29 cellular contexts compared by ENCODE assay signal in genomic region chr12:132272706-132273105, GRCh38. TPM values are rescaled to one million over a fixed set of nuclear protein-coding genes. Genes with fewer than 3 reads are reported as not detected.
DNase-seq lines count a peak whose midpoint lies in the region; ATAC-seq, FAIRE-seq and TF ChIP-seq lines count a peak whose summit lies in the region.
"Had no signal": no experiment of that assay in that cellular context is flagged by ENCODE, and none has a peak within 500 bp of the region (broad histone marks: within the 10 kb centered on the region; RNA-seq: fewer than 3 reads in every experiment).

No MANE protein-coding gene starts in this region.

- intact Hi-C loops in thyroid gland (cut with DNase I) (loop anchor here (10.0 kb wide), 1 partner anchor 52 kb away; the partner anchor contains the start of gene GALNT9), mucosa of descending colon (cut with DNase I, micrococcal nuclease) (no loop called here), adrenal gland (cut with DNase I) (no loop called here), vagina (cut with DNase I) (no loop called here)

- H3K79me2 ChIP-seq in astrocyte (ENCODE audit: insufficient read depth, low read length): no peaks in the 10 kb centered on the region

- H3K9ac ChIP-seq in astrocyte (ENCODE audit: low read length): no peak overlapping the region
- no peak overlapping the region for H3K9ac ChIP-seq in neuronal stem cell (ENCODE audit: low read depth, low read length, poor library complexity)
- H3K9ac ChIP-seq: BLaER1 had no signal

- peaks cover 3% of the 10 kb centered on the region for H3K9me3 Mint-ChIP-seq in astrocyte (ENCODE audit: unreplicated experiment)
- no peaks in the 10 kb centered on the region for H3K9me3 Mint-ChIP-seq in nephron
- H3K9me3 Mint-ChIP-seq: CD14-positive monocyte; CD4-positive, alpha-beta memory T cell; CD4-positive, CD25-positive, alpha-beta regulatory T cell; CD8-positive, alpha-beta memory T cell had no signal

- H2BK120ac ChIP-seq in neuronal stem cell (ENCODE audit: low read depth, low read length): no peak overlapping the region

- TF ChIP-seq POLR2A in thyroid gland (IDR thresholded peaks at IDR 0.05): no peak
- TF ChIP-seq POLR2A in adrenal gland (IDR thresholded peaks at IDR 0.05): no peak
- TF ChIP-seq POLR2A in vagina (IDR thresholded peaks at IDR 0.05): no peak

- H3K27me3 Mint-ChIP-seq in astrocyte (ENCODE audit: low read depth, unreplicated experiment) (peaks cover 50% of the 10 kb centered on the region), nephron (ENCODE audit: low read depth) (peaks cover 47% of the 10 kb centered on the region)
- H3K27me3 Mint-ChIP-seq: CD4-positive, CD25-positive, alpha-beta regulatory T cell had no signal

- TF ChIP-seq CTCF in astrocyte (IDR thresholded peaks at IDR 0.05; ENCODE audit: insufficient read depth, low read depth, low read length) (no peak), nephron (IDR thresholded peaks at IDR 0.05; ENCODE audit: unreplicated experiment in 3 of 3) (no peak), thyroid gland (IDR thresholded peaks at IDR 0.05) (no peak), mucosa of descending colon (IDR thresholded peaks at IDR 0.05) (no peak), adrenal gland (IDR thresholded peaks at IDR 0.05) (no peak), vagina (IDR thresholded peaks at IDR 0.05) (no peak)

- H2AK5ac ChIP-seq in neuronal stem cell (ENCODE audit: low read depth, low read length): no peak overlapping the region

- peaks cover 4% of the 10 kb centered on the region for H3K9me3 ChIP-seq in astrocyte (ENCODE audit: insufficient read depth, low read depth, low read length)
- peaks cover 0 to 4% of the 10 kb centered on the region in 2 donors for H3K9me3 ChIP-seq in neuronal stem cell (replicated peaks in 1 of 2; ENCODE audit: control insufficient read depth in 2 of 2, insufficient read depth in 1 of 2, low read depth in 1 of 2, low read length in 2 of 2)
- H3K9me3 ChIP-seq in thyroid gland: no peaks in the 10 kb centered on the region
- H3K9me3 ChIP-seq in mucosa of descending colon: no peaks in the 10 kb centered on the region
- no peaks in the 10 kb centered on the region for H3K9me3 ChIP-seq in adrenal gland (replicated peaks in 1 of 3)
- no peaks in the 10 kb centered on the region for H3K9me3 ChIP-seq in vagina
- H3K9me3 ChIP-seq: BE2C, BLaER1 had no signal

- no peaks in the 10 kb centered on the region for H3K4me1 ChIP-seq in astrocyte (ENCODE audit: insufficient read depth, low read length)
- peaks cover 2 to 16% of the 10 kb centered on the region in 2 donors for H3K4me1 ChIP-seq in neuronal stem cell (ENCODE audit: control insufficient read depth in 2 of 2, insufficient read depth in 1 of 2, low read depth in 1 of 2, low read length in 2 of 2)
- H3K4me1 ChIP-seq in thyroid gland: peaks cover 58 to 76% of the 10 kb centered on the region in 2 donors
- no peaks in the 10 kb centered on the region for H3K4me1 ChIP-seq in mucosa of descending colon (ENCODE audit: low read depth)
- no peaks in the 10 kb centered on the region for H3K4me1 ChIP-seq in adrenal gland (replicated peaks in 1 of 2)
- peaks cover 8% of the 10 kb centered on the region for H3K4me1 ChIP-seq in vagina
- H3K4me1 ChIP-seq: BE2C had no signal

- H3K79me1 ChIP-seq in neuronal stem cell (ENCODE audit: low read depth, low read length): peaks cover 1% of the 10 kb centered on the region

- no peak overlapping the region for H2BK12ac ChIP-seq in neuronal stem cell (ENCODE audit: low read length)

- H3K4me3 ChIP-seq in astrocyte (ENCODE audit: insufficient read depth, low read depth, low read length) (no peak overlapping the region), neuronal stem cell (ENCODE audit: low read length in 2 of 2) (no peak overlapping the region), thyroid gland (replicated peaks in 1 of 3) (peak overlapping the region in 1 of 3 donors; percentile 17), mucosa of descending colon (no peak overlapping the region), adrenal gland (no peak overlapping the region), vagina (no peak overlapping the region)
- H3K4me3 ChIP-seq: BLaER1 had no signal

- H3K23ac ChIP-seq in neuronal stem cell (ENCODE audit: low read depth, low read length, poor library complexity): no peak overlapping the region

- H3K36me3 Mint-ChIP-seq in astrocyte (ENCODE audit: low read depth, unreplicated experiment) (no peaks in the 10 kb centered on the region), nephron (ENCODE audit: low read depth) (no peaks in the 10 kb centered on the region)
- H3K36me3 Mint-ChIP-seq: CD14-positive monocyte; CD4-positive, alpha-beta memory T cell; CD4-positive, CD25-positive, alpha-beta regulatory T cell; CD8-positive, alpha-beta memory T cell had no signal

- H4K8ac ChIP-seq in neuronal stem cell (ENCODE audit: low read depth, low read length): no peak overlapping the region

- H3K27ac Mint-ChIP-seq in astrocyte (ENCODE audit: unreplicated experiment): peak overlapping the region; percentile 41
- peak overlapping the region; percentile 3 to 76 (median 30) for H3K27ac Mint-ChIP-seq in nephron
- H3K27ac Mint-ChIP-seq: CD14-positive monocyte; CD4-positive, alpha-beta memory T cell; CD4-positive, CD25-positive, alpha-beta regulatory T cell; CD8-positive, alpha-beta memory T cell had no signal

- H2BK15ac ChIP-seq in neuronal stem cell (ENCODE audit: low read length): no peak overlapping the region

- no peak overlapping the region for H3K4ac ChIP-seq in neuronal stem cell (ENCODE audit: low read length)

- ATAC-seq in mucosa of descending colon: no peak

- H3K27ac ChIP-seq in astrocyte (ENCODE audit: low read depth, low read length) (no peak overlapping the region), neuronal stem cell (replicated peaks; ENCODE audit: low read length) (no peak overlapping the region), thyroid gland (peak overlapping the region; percentile 78 to 96 (median 91)), adrenal gland (no peak overlapping the region), vagina (no peak overlapping the region)
- H3K27ac ChIP-seq: BLaER1 had no signal

- no peaks in the 10 kb centered on the region for H4K20me1 ChIP-seq in astrocyte (ENCODE audit: insufficient read depth, low read length)
- H4K20me1 ChIP-seq: BLaER1 had no signal

- H3K4me1 Mint-ChIP-seq in astrocyte (ENCODE audit: low read depth, unreplicated experiment) (peaks cover 5% of the 10 kb centered on the region), nephron (peaks cover 67% of the 10 kb centered on the region)
- H3K4me1 Mint-ChIP-seq: CD14-positive monocyte; CD4-positive, alpha-beta memory T cell; CD8-positive, alpha-beta memory T cell had no signal

- FAIRE-seq in astrocyte (lab: Jason Lieb, UNC): no peak
- FAIRE-seq: A204.1, GM12891, GM19239 had no signal

- no peak for DNase-seq in astrocyte (ENCODE audit: low read depth)
- DNase-seq in neuronal stem cell (ENCODE audit: low spot score): no peak
- DNase-seq in thyroid gland: peak; percentile 41 to 59
- no peak for DNase-seq in mucosa of descending colon
- no peak for DNase-seq in adrenal gland
- no peak for DNase-seq in GF-D8 (lab: John Stamatoyannopoulos, UW)
- DNase-seq in vagina (ENCODE audit: extremely low spot score in 2 of 2): no peak
- DNase-seq: 8988T; ACHN; BE2C; C1 segment of cervical spinal cord; CD4-positive, alpha-beta memory T cell; CD4-positive, CD25-positive, alpha-beta regulatory T cell; CD8-positive, alpha-beta memory T cell; COR-L47; DMS 273 treated with DMSO at 0.1 percent for 48 hours; DMS153; DMS53; DMS79; DND-41; EL; GDM1 had no signal

- H2AFZ ChIP-seq in astrocyte (ENCODE audit: low read depth, low read length) (no peak overlapping the region), neuronal stem cell (ENCODE audit: low read length) (no peak overlapping the region)

- no peaks in the 10 kb centered on the region for H3K36me3 ChIP-seq in astrocyte (ENCODE audit: insufficient read depth, low read length)
- no peaks in the 10 kb centered on the region for H3K36me3 ChIP-seq in neuronal stem cell (replicated peaks in 1 of 2; ENCODE audit: control insufficient read depth in 2 of 2, insufficient read depth in 2 of 2, low read length in 2 of 2)
- no peaks in the 10 kb centered on the region for H3K36me3 ChIP-seq in thyroid gland
- H3K36me3 ChIP-seq in mucosa of descending colon (ENCODE audit: low read depth): no peaks in the 10 kb centered on the region
- H3K36me3 ChIP-seq in adrenal gland (replicated peaks in 1 of 2): no peaks in the 10 kb centered on the region
- H3K36me3 ChIP-seq in vagina: no peaks in the 10 kb centered on the region
- H3K36me3 ChIP-seq: BE2C, BLaER1 had no signal

- no peak overlapping the region for H2BK5ac ChIP-seq in neuronal stem cell (ENCODE audit: low read length)

- H4K91ac ChIP-seq in neuronal stem cell (ENCODE audit: low read depth, low read length, poor library complexity): no peak overlapping the region

- peak overlapping the region; percentile 77 for H3K14ac ChIP-seq in neuronal stem cell (ENCODE audit: low read length)

- H3K4me3 Mint-ChIP-seq in astrocyte (ENCODE audit: unreplicated experiment) (no peak overlapping the region), nephron (peak overlapping the region in 1 of 3 experiments; percentile 43)
- H3K4me3 Mint-ChIP-seq: CD14-positive monocyte; CD4-positive, alpha-beta memory T cell; CD4-positive, CD25-positive, alpha-beta regulatory T cell; CD8-positive, alpha-beta memory T cell had no signal

- peaks cover 11% of the 10 kb centered on the region for H3K27me3 ChIP-seq in astrocyte (ENCODE audit: insufficient read depth, low read length)
- H3K27me3 ChIP-seq in neuronal stem cell (ENCODE audit: control insufficient read depth in 3 of 3, insufficient read depth in 3 of 3, low read depth in 1 of 3, low read length in 3 of 3): peaks cover 0 to 61% (median 4%) of the 10 kb centered on the region in 3 experiments
- H3K27me3 ChIP-seq in thyroid gland: no peaks in the 10 kb centered on the region
- H3K27me3 ChIP-seq in adrenal gland: peaks cover 18% of the 10 kb centered on the region
- H3K27me3 ChIP-seq in vagina: no peaks in the 10 kb centered on the region

- WGBS in neuronal stem cell (ENCODE audit: extremely low coverage in 2 of 2, insufficient read length in 2 of 2, insufficient replicate concordance in 1 of 2), 2 donors: no CpG with 5 or more reads among the region's 16 CpGs
- WGBS in thyroid gland, 2 donors: 77 to 81% methylated on average over 16 of the region's 16 CpGs
- 81 to 83% (median 83%) methylated on average over 15 to 16 of the region's 16 CpGs for WGBS in adrenal gland, 4 donors

- H3K4me2 ChIP-seq in astrocyte (ENCODE audit: low read length): no peak overlapping the region
- no peak overlapping the region for H3K4me2 ChIP-seq in neuronal stem cell (ENCODE audit: insufficient read depth, low read length, poor library complexity, severe bottlenecking)
- H3K4me2 ChIP-seq: BLaER1 had no signal

- H3K18ac ChIP-seq in neuronal stem cell (ENCODE audit: low read length): peak overlapping the region; percentile 39

RNA-seq across cellular contexts. Expression of gene GALNT9, which starts 56.7 kb away (rescaled TPM):
- total RNA-seq in astrocyte: 2.1 and 2.7 TPM in 2 replicates
- polyA plus RNA-seq in neuronal stem cell (2013, experiment 1 of 2): 0.13 TPM
- 0.14 TPM for polyA plus RNA-seq in neuronal stem cell (2013, experiment 2 of 2)
- total RNA-seq in thyroid gland: 10 to 100 TPM in 2 of 4 donors, 1 to 10 TPM in 2; 2.2 to 29.2 (median 15.9) TPM
- 1 to 10 TPM in 1 of 3 donors, under 1 TPM in 1, not detected in 1; 0.43 to 3.7 TPM for total RNA-seq in mucosa of descending colon
- total RNA-seq in adrenal gland: 1 to 10 TPM in 5 of 8 donors, under 1 TPM in 2, not detected in 1; 0.57 to 7.8 (median 1.8) TPM
- 1 to 10 TPM in 1 of 3 donors, under 1 TPM in 2; 0.44 to 2.5 (median 0.72) TPM for polyA plus RNA-seq in adrenal gland
- total RNA-seq in vagina: 1.5 TPM
- total RNA-seq: CD4-positive, alpha-beta memory T cell had no signal
- polyA plus RNA-seq: AG04450; CD14-positive monocyte; CD8-positive, alpha-beta memory T cell had no signal

Comparison
In these comparisons a context has a peak if more than half of its experiments do, and no peak if none do; other contexts are left out.
1. DNase-seq: peak in thyroid gland (2 of 2); none in astrocyte (single experiment), neuronal stem cell (single experiment), mucosa of descending colon (0 of 3), adrenal gland (0 of 7), GF-D8 (single experiment) and vagina (0 of 2).
2. H3K27ac ChIP-seq: peak in thyroid gland (3 of 3); none in astrocyte (single experiment), neuronal stem cell (single experiment), adrenal gland (0 of 5) and vagina (single experiment).